1 cellular context compared by ENCODE assay signal in genomic region chr16:89027281-89027680, GRCh38.
TF ChIP-seq lines count a peak whose summit lies in the region.

No MANE protein-coding gene starts in this region.

TF ChIP-seq in K562, 482 proteins besides CTCF, POLR2A, EP300 and RAD21:
- TF ChIP-seq L3MBTL2 (IDR thresholded peaks at IDR 0.05) (no peak), RERE (CRISPR knock-in tag; IDR thresholded peaks at IDR 0.05; ENCODE audit: borderline replicate concordance) (no peak), MEIS2 (IDR thresholded peaks at IDR 0.05; ENCODE audit: partially characterized antibody) (peak; percentile 57), MBD2 (IDR thresholded peaks at IDR 0.05; ENCODE audit: borderline replicate concordance, low read depth) (no peak), CEBPZ (IDR thresholded peaks at IDR 0.05; ENCODE audit: borderline replicate concordance, low read depth, low read length) (no peak), DMBX1 (CRISPR knock-in tag; IDR thresholded peaks at IDR 0.05; ENCODE audit: borderline replicate concordance) (no peak), ZNF444 (CRISPR knock-in tag; IDR thresholded peaks at IDR 0.05) (no peak), PATZ1 (CRISPR knock-in tag; IDR thresholded peaks at IDR 0.05; ENCODE audit: borderline replicate concordance) (no peak), KAT2B (IDR thresholded peaks at IDR 0.05; ENCODE audit: low read depth, low read length) (no peak), ARID1B (IDR thresholded peaks at IDR 0.05) (no peak), MYBL2 (IDR thresholded peaks at IDR 0.05; ENCODE audit: low read depth) (no peak), MYBL2 (CRISPR knock-in tag; IDR thresholded peaks at IDR 0.05; ENCODE audit: borderline replicate concordance) (no peak), ILF3 (IDR thresholded peaks at IDR 0.05; ENCODE audit: borderline replicate concordance) (no peak), LEF1 (IDR thresholded peaks at IDR 0.05) (no peak), EP400 (IDR thresholded peaks at IDR 0.05) (no peak), PBX2 (CRISPR knock-in tag; IDR thresholded peaks at IDR 0.05; ENCODE audit: low read depth) (no peak), PBX2 (tag; conservative IDR thresholded peaks at IDR 0.05; ENCODE audit: low read depth) (peak; percentile 55), HSF4 (CRISPR knock-in tag; IDR thresholded peaks at IDR 0.05; ENCODE audit: borderline replicate concordance) (no peak)
- TF ChIP-seq, protein P1, sequence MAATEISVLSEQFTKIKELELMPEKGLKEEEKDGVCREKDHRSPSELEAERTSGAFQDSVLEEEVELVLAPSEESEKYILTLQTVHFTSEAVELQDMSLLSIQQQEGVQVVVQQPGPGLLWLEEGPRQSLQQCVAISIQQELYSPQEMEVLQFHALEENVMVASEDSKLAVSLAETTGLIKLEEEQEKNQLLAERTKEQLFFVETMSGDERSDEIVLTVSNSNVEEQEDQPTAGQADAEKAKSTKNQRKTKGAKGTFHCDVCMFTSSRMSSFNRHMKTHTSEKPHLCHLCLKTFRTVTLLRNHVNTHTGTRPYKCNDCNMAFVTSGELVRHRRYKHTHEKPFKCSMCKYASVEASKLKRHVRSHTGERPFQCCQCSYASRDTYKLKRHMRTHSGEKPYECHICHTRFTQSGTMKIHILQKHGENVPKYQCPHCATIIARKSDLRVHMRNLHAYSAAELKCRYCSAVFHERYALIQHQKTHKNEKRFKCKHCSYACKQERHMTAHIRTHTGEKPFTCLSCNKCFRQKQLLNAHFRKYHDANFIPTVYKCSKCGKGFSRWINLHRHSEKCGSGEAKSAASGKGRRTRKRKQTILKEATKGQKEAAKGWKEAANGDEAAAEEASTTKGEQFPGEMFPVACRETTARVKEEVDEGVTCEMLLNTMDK (IDR thresholded peaks at IDR 0.05; ENCODE audit: borderline replicate concordance, insufficient read depth, low read depth, low read length, poor library complexity, severe bottlenecking): no peak
TF ChIP-seq in K562: peak in this region for 2.
